Comparison of ENCODE assay signal across 8 cellular contexts in the genomic region with DNA sequence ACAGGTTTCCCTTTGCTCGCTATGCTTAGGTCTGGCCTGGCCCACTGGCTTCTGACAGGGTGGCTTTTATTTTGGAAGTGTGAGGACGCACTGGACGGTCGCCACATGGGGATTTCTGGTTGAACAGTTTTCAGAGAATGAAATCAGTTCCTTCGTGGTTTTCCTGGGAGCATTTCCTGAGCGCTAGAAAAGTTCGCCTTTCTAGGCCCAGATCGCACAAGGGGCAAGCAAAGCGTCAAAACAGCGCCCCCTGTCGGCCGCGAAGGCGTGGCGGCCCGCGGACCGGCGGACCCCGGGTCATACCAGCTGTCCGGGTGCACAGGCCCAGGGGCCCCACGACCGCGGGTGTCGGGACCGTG. TPM values are rescaled to one million over a fixed set of nuclear protein-coding genes. Genes with fewer than 3 reads are reported as not detected.
DNase-seq lines count a peak whose midpoint lies in the region; ATAC-seq and TF ChIP-seq lines count a peak whose summit lies in the region.

No MANE protein-coding gene starts in this region.

- H3K9me3 ChIP-seq in lung (ENCODE audit: control insufficient read depth in 2 of 2, insufficient read depth in 1 of 2, low read length in 1 of 2) (no peaks in the 10 kb centered on the region), Caco-2 (no peaks in the 10 kb centered on the region)

- H3K9me3 Mint-ChIP-seq in Caco-2 (ENCODE audit: unreplicated experiment) = no peaks in the 10 kb centered on the region

- H3K4me3 Mint-ChIP-seq in Caco-2 (ENCODE audit: unreplicated experiment) = no peak overlapping the region

- H3K4me1 ChIP-seq in lung (ENCODE audit: control insufficient read depth in 2 of 2, insufficient read depth in 2 of 2, low read length in 2 of 2) (peaks cover 0 to 3% of the 10 kb centered on the region in 2 donors), Caco-2 (peaks cover 6% of the 10 kb centered on the region; the same call in 1 of the 2 replicates)

- peak overlapping the region; percentile 53 for H3K4me3 ChIP-seq in AG10803 (ENCODE audit: low read length)
- peak overlapping the region; percentile 6 for H3K4me3 ChIP-seq in lung
- no peak overlapping the region for H3K4me3 ChIP-seq in Caco-2 (ENCODE audit: low read depth, low read length)

- ATAC-seq in GM19438 (IDR thresholded peaks at IDR 0.05; ENCODE audit: low read depth, unreplicated experiment) (peak; percentile 39), lung (ENCODE audit: insufficient read depth, low FRiP score) (peak; percentile 73)

- H3K4me1 Mint-ChIP-seq in Caco-2 (ENCODE audit: low read depth, unreplicated experiment) = peaks cover 12% of the 10 kb centered on the region

- no peaks in the 10 kb centered on the region for H3K27me3 Mint-ChIP-seq in Caco-2 (ENCODE audit: insufficient read depth, unreplicated experiment)

- H3K27ac Mint-ChIP-seq in Caco-2 (ENCODE audit: unreplicated experiment) = no peak overlapping the region

- BruUV-seq in Caco-2 (replicated peaks; lab: Mats Ljungman, UMichigan) = no TSS peak

- CTCF ChIA-PET in Caco-2 (lab: Charles Lee) = no interaction called here

- H3K27me3 ChIP-seq in lung (ENCODE audit: control insufficient read depth, insufficient read depth) = no peaks in the 10 kb centered on the region
- H3K27me3 ChIP-seq in Caco-2 (replicated peaks; ENCODE audit: control insufficient read depth, insufficient read depth, low read length) = no peaks in the 10 kb centered on the region

- POLR2A ChIA-PET in Caco-2 (lab: Charles Lee) = no interaction called here

- intact Hi-C loops in Caco-2 (cut with micrococcal nuclease; ENCODE audit: unreplicated experiment) = no loop called here

- WGBS in lung, 2 donors = 3 to 5% methylated on average over 26 of the region's 26 CpGs

- TF ChIP-seq CTCF in AG10803 (conservative IDR thresholded peaks at IDR 0.05; ENCODE audit: low read length) = peak; percentile 76
- TF ChIP-seq CTCF in lung (IDR thresholded peaks at IDR 0.05; ENCODE audit: control extremely low read depth, extremely low read depth) = peak; percentile 77
- peak in 1 of 2 experiments; percentile 43 for TF ChIP-seq CTCF in Caco-2 (IDR thresholded peaks at IDR 0.05; ENCODE audit: insufficient read depth in 1 of 2, low read depth in 1 of 2, low read length in 1 of 2, severe bottlenecking in 1 of 2, unreplicated experiment in 1 of 2)

- no peaks in the 10 kb centered on the region for H3K36me3 Mint-ChIP-seq in Caco-2 (ENCODE audit: insufficient read depth, unreplicated experiment)

- no peaks in the 10 kb centered on the region for H3K36me3 ChIP-seq in lung (ENCODE audit: control insufficient read depth in 2 of 2, insufficient read depth in 2 of 2, low read length in 2 of 2)
- H3K36me3 ChIP-seq in Caco-2 (ENCODE audit: control insufficient read depth, insufficient read depth, low read length) = no peaks in the 10 kb centered on the region

- peak overlapping the region in 1 of 2 donors; percentile 23 for H3K27ac ChIP-seq in lung (ENCODE audit: low read depth in 1 of 2, low read length in 1 of 2)

- DNase-seq in AG10803 (ENCODE audit: low read depth) = peak; percentile 63
- peak; percentile 51 for DNase-seq in HuH-7 (ENCODE audit: low spot score)
- DNase-seq in activated CD4-positive, alpha-beta T cell treated with anti-CD3 and anti-CD28 coated beads, Interleukin-2, amount 50 U/mL, for 48 hours = peak; percentile 89 to 91
- DNase-seq in ecto neural progenitor cell (ENCODE audit: low spot score) = peak; percentile 87
- peak; percentile 83 for DNase-seq in lung (ENCODE audit: low spot score)
- peak; percentile 62 to 79 (median 69) for DNase-seq in stimulated activated CD4-positive, alpha-beta T cell treated with anti-CD3 and anti-CD28 coated beads, TNF-alpha, amount 100 ng/mL, for 4 hours (ENCODE audit: low read depth in 3 of 3)
- DNase-seq in Caco-2 = no peak

RNA-seq across cellular contexts. Expression of gene CYP2R1, which starts 12.7 kb away (rescaled TPM):
- total RNA-seq in lung (10 to 100 TPM; 18.5 to 19.9 TPM), Caco-2 (2022) (33.0 and 34.5 TPM in 2 replicates)
- polyA plus RNA-seq in lung = 10 to 100 TPM in 1 of 2 donors, 1 to 10 TPM in 1; 9.9 to 33.4 TPM

Comparison
In these comparisons a context has a peak if more than half of its experiments do, and no peak if none do; other contexts are left out.
1. DNase-seq: peak in AG10803 (single experiment), HuH-7 (single experiment), activated CD4-positive, alpha-beta T cell treated with anti-CD3 and anti-CD28 coated beads, Interleukin-2, amount 50 U/mL, for 48 hours (2 of 2), ecto neural progenitor cell (single experiment), lung (single experiment) and stimulated activated CD4-positive, alpha-beta T cell treated with anti-CD3 and anti-CD28 coated beads, TNF-alpha, amount 100 ng/mL, for 4 hours (3 of 3); none in Caco-2 (0 of 2).